Comparison of ENCODE assay signal across 14 cellular contexts in the genomic region with DNA sequence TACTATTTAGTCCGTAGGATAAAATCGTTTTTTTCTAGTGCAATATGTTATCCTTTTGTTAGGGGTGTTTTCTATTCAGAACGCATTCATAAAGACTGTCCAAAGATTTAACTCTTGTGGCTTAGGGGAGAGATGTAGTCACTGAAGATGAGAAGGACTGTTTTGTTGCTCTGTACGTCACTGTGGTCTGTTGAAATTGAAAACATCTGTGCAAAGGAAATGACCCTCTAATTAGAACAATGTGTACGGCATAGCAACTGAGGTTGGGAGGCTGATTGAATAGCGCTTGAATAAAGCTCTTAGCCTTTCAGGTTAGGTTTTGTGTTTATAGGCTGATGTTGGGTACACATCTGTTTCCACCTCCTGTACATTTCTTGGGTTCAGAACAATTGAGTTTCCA.
DNase-seq lines count a peak whose midpoint lies in the region; ATAC-seq and TF ChIP-seq lines count a peak whose summit lies in the region.
"Had no signal": no experiment of that assay in that cellular context is flagged by ENCODE, and none has a peak within 500 bp of the region (broad histone marks: within the 10 kb centered on the region; RNA-seq: fewer than 3 reads in every experiment).

No MANE protein-coding gene starts in this region.

- H3K36me3 Mint-ChIP-seq in HFFc6 (ENCODE audit: low read depth): peaks cover 6% of the 10 kb centered on the region; the same call in 1 of the 2 replicates
- no peaks in the 10 kb centered on the region for H3K36me3 Mint-ChIP-seq in activated CD4-positive, alpha-beta T cell treated with anti-CD3 and anti-CD28 coated beads, Interleukin-2, amount 10 ng/mL, durations not matched to agents 7 days and 5 days (ENCODE audit: low read depth)
- H3K36me3 Mint-ChIP-seq: naive B cell had no signal

- no peak for TF ChIP-seq POLR2A in body of pancreas (IDR thresholded peaks at IDR 0.05)

- H3K27me3 Mint-ChIP-seq in HFFc6 (ENCODE audit: insufficient read depth): no peaks in the 10 kb centered on the region; the same call in 1 of the 2 replicates
- peaks cover 47% of the 10 kb centered on the region for H3K27me3 Mint-ChIP-seq in activated CD4-positive, alpha-beta T cell treated with anti-CD3 and anti-CD28 coated beads, Interleukin-2, amount 10 ng/mL, durations not matched to agents 7 days and 5 days
- H3K27me3 Mint-ChIP-seq: naive B cell had no signal

- H3K27ac Mint-ChIP-seq in HFFc6: peak overlapping the region; percentile 83
- H3K27ac Mint-ChIP-seq in activated CD4-positive, alpha-beta T cell treated with anti-CD3 and anti-CD28 coated beads, Interleukin-2, amount 10 ng/mL, durations not matched to agents 7 days and 5 days: no peak overlapping the region
- H3K27ac Mint-ChIP-seq: activated B cell treated with CpG ODN at 0.5 μM for 24 hours had no signal

- intact Hi-C loops in body of pancreas (cut with DNase I): no loop called here

- peaks cover 59% of the 10 kb centered on the region for H3K4me1 Mint-ChIP-seq in HFFc6 (ENCODE audit: low read depth)
- no peaks in the 10 kb centered on the region for H3K4me1 Mint-ChIP-seq in activated CD4-positive, alpha-beta T cell treated with anti-CD3 and anti-CD28 coated beads, Interleukin-2, amount 10 ng/mL, durations not matched to agents 7 days and 5 days
- H3K4me1 Mint-ChIP-seq: activated B cell treated with CpG ODN at 0.5 μM for 24 hours had no signal

- DNase-seq in HFFc6: peak; percentile 96
- peak in 1 of 4 donors; percentile 14 for DNase-seq in body of pancreas
- DNase-seq in hepatic stellate cell (ENCODE audit: low spot score): peak; percentile 31
- peak; percentile 96 for DNase-seq in stromal cell of bone marrow (ENCODE audit: low read depth)
- no peak for DNase-seq in activated CD4-positive, alpha-beta T cell treated with anti-CD3 and anti-CD28 coated beads, Interleukin-2, amount 10 ng/mL, durations not matched to agents 7 days and 5 days
- DNase-seq in substantia nigra (lab: John Stamatoyannopoulos, UW): no peak
- DNase-seq: activated B cell treated with CpG ODN at 0.5 μM for 24 hours; activated T-cell treated with anti-CD3 and anti-CD28 coated beads, Interleukin-2, amount 50 U/mL, for 48 hours; hypothalamus; naive B cell; stimulated activated CD4-positive, alpha-beta T cell treated with anti-CD3 and anti-CD28 coated beads, Interleukin-15, amount 100 ng/mL, for 24 hours; stimulated activated naive CD4-positive, alpha-beta T cell had no signal

- no peak overlapping the region for H3K4me3 ChIP-seq in body of pancreas

- POLR2A ChIA-PET in activated CD4-positive, alpha-beta T cell treated with anti-CD3 and anti-CD28 coated beads, Interleukin-2, amount 10 ng/mL, durations not matched to agents 7 days and 5 days (lab: Charles Lee): no interaction called here

- H3K4me3 Mint-ChIP-seq in HFFc6: peak overlapping the region; percentile 55; the same call in 1 of the 2 replicates
- no peak overlapping the region for H3K4me3 Mint-ChIP-seq in activated CD4-positive, alpha-beta T cell treated with anti-CD3 and anti-CD28 coated beads, Interleukin-2, amount 10 ng/mL, durations not matched to agents 7 days and 5 days
- H3K4me3 Mint-ChIP-seq: activated B cell treated with CpG ODN at 0.5 μM for 24 hours, naive B cell had no signal

- no peaks in the 10 kb centered on the region for H3K27me3 ChIP-seq in body of pancreas

- no peaks in the 10 kb centered on the region for H3K36me3 ChIP-seq in body of pancreas (replicated peaks in 1 of 2; ENCODE audit: insufficient read depth in 1 of 2, low read depth in 2 of 2)

- no peaks in the 10 kb centered on the region for H3K9me3 Mint-ChIP-seq in HFFc6
- no peaks in the 10 kb centered on the region for H3K9me3 Mint-ChIP-seq in activated CD4-positive, alpha-beta T cell treated with anti-CD3 and anti-CD28 coated beads, Interleukin-2, amount 10 ng/mL, durations not matched to agents 7 days and 5 days
- H3K9me3 Mint-ChIP-seq: activated B cell treated with CpG ODN at 0.5 μM for 24 hours had no signal

- no peak for TF ChIP-seq CTCF in HFFc6 (IDR thresholded peaks at IDR 0.05)
- no peak for TF ChIP-seq CTCF in body of pancreas (IDR thresholded peaks at IDR 0.05)

- H3K27ac ChIP-seq in body of pancreas: no peak overlapping the region
- H3K27ac ChIP-seq in substantia nigra (ENCODE audit: low read depth, low read length, poor library complexity, severe bottlenecking): no peak overlapping the region

- no peaks in the 10 kb centered on the region for H3K9me3 ChIP-seq in body of pancreas

- CTCF ChIA-PET in activated CD4-positive, alpha-beta T cell treated with anti-CD3 and anti-CD28 coated beads, Interleukin-2, amount 10 ng/mL, durations not matched to agents 7 days and 5 days (lab: Charles Lee): no interaction called here

- no peaks in the 10 kb centered on the region for H3K4me1 ChIP-seq in body of pancreas

- ATAC-seq in body of pancreas: peak; percentile 68
- ATAC-seq in GM18868 (IDR thresholded peaks at IDR 0.05; ENCODE audit: unreplicated experiment): no peak
- ATAC-seq in GM21515 (IDR thresholded peaks at IDR 0.05; ENCODE audit: unreplicated experiment): no peak

- WGBS in body of pancreas, 2 donors: 42 to 60% methylated on average over 6 of the region's 6 CpGs

Comparison
In these comparisons a context has a peak if more than half of its experiments do, and no peak if none do; other contexts are left out.
1. DNase-seq: peak in HFFc6 (single experiment), hepatic stellate cell (single experiment) and stromal cell of bone marrow (single experiment); none in activated CD4-positive, alpha-beta T cell treated with anti-CD3 and anti-CD28 coated beads, Interleukin-2, amount 10 ng/mL, durations not matched to agents 7 days and 5 days (single experiment) and substantia nigra (0 of 49).